In genomic region chr15:69535101-69535638, GRCh38 we compare ENCODE assay signal across 14 cellular contexts.
DNase-seq lines count a peak whose midpoint lies in the region; ATAC-seq and TF ChIP-seq lines count a peak whose summit lies in the region.
"Had no signal": no experiment of that assay in that cellular context is flagged by ENCODE, and none has a peak within 500 bp of the region (broad histone marks: within the 10 kb centered on the region; RNA-seq: fewer than 3 reads in every experiment).

No MANE protein-coding gene starts in this region.

- H3K4ac ChIP-seq in mesenchymal stem cell (ENCODE audit: low read depth in 1 of 2, low read length in 2 of 2): no peak overlapping the region

- no peak overlapping the region for H2BK15ac ChIP-seq in mesenchymal stem cell (ENCODE audit: low read depth, poor library complexity, severe bottlenecking)

- no peak overlapping the region for H3K18ac ChIP-seq in mesenchymal stem cell (ENCODE audit: low read depth in 1 of 2, low read length in 2 of 2)

- H3K79me1 ChIP-seq in mesenchymal stem cell (replicated peaks; ENCODE audit: low read length, poor library complexity, severe bottlenecking): no peaks in the 10 kb centered on the region

- no peak overlapping the region for H2BK12ac ChIP-seq in mesenchymal stem cell (ENCODE audit: low read length in 2 of 2)

- 80% methylated on average over 4 of the region's 4 CpGs for WGBS in mesenchymal stem cell

- H3K14ac ChIP-seq in mesenchymal stem cell (ENCODE audit: low read length in 2 of 2): no peak overlapping the region

- peaks cover 94% of the 10 kb centered on the region for H3K4me1 Mint-ChIP-seq in brain

- H3K9me3 Mint-ChIP-seq in brain: peaks cover 0 to 10% (median 0%) of the 10 kb centered on the region in 5 experiments

- peaks cover 38 to 47% of the 10 kb centered on the region in 2 experiments for H3K27me3 ChIP-seq in mesenchymal stem cell (ENCODE audit: control insufficient read depth in 1 of 2, insufficient read depth in 1 of 2, low read length in 2 of 2)
- H3K27me3 ChIP-seq: uterus had no signal

- H2BK5ac ChIP-seq in mesenchymal stem cell (ENCODE audit: low read depth, low read length, poor library complexity, severe bottlenecking): no peak overlapping the region

- H3K4me2 ChIP-seq in mesenchymal stem cell (ENCODE audit: low read length, poor library complexity, severe bottlenecking): no peak overlapping the region

- H3K23ac ChIP-seq in mesenchymal stem cell (ENCODE audit: low read length in 2 of 2): no peak overlapping the region

- peak overlapping the region in 4 of 5 experiments; percentile 18 to 85 (median 64) for H3K27ac Mint-ChIP-seq in brain
- H3K27ac Mint-ChIP-seq: progenitor cell of endocrine pancreas had no signal

- H2BK120ac ChIP-seq in mesenchymal stem cell (ENCODE audit: low read depth, low read length): no peak overlapping the region

- no peaks in the 10 kb centered on the region for H3K36me3 Mint-ChIP-seq in brain

- H4K8ac ChIP-seq in mesenchymal stem cell (ENCODE audit: low read length): no peak overlapping the region

- ATAC-seq in GM21825 (IDR thresholded peaks at IDR 0.05; ENCODE audit: unreplicated experiment): no peak
- no peak for ATAC-seq in GM18505 (IDR thresholded peaks at IDR 0.05; ENCODE audit: unreplicated experiment)

- no peaks in the 10 kb centered on the region for H3K9me3 ChIP-seq in mesenchymal stem cell (ENCODE audit: control insufficient read depth, low read length)
- H3K9me3 ChIP-seq: uterus had no signal

- no peaks in the 10 kb centered on the region for H3K36me3 ChIP-seq in mesenchymal stem cell (ENCODE audit: control insufficient read depth in 1 of 2, insufficient read depth in 2 of 2, low read depth in 1 of 2, low read length in 2 of 2)
- H3K36me3 ChIP-seq: uterus had no signal

- no peak overlapping the region for H2AFZ ChIP-seq in mesenchymal stem cell (ENCODE audit: low read depth, low read length)

- H3K4me3 Mint-ChIP-seq in brain: peak overlapping the region in 1 of 5 experiments; percentile 11

- peaks cover 5% of the 10 kb centered on the region for H3K4me1 ChIP-seq in mesenchymal stem cell (ENCODE audit: control insufficient read depth, insufficient read depth, low read depth, low read length)
- H3K4me1 ChIP-seq: uterus had no signal

- no peak overlapping the region for H4K91ac ChIP-seq in mesenchymal stem cell (ENCODE audit: low read length)

- DNase-seq in AG08396 (ENCODE audit: low spot score) (peak; percentile 41), LHCN-M2 (ENCODE audit: low read depth) (peak; percentile 57), mesenchymal stem cell (peak; percentile 16), hippocampal formation (lab: John Stamatoyannopoulos, UW) (no peak)
- DNase-seq in NK-92 treated with Interleukin-12 subunit alpha and Interleukin-12 subunit beta, amount 100 ng/mL, for 24 hours (lab: John Stamatoyannopoulos, UW): no peak
- DNase-seq: activated effector memory CD4-positive, alpha-beta T cell treated with Interleukin-2 at 50 U/mL for 16 hours; caudate nucleus; uterus had no signal

- TF ChIP-seq CTCF in brain (conservative IDR thresholded peaks at IDR 0.05): no peak

- no peak overlapping the region for H3K4me3 ChIP-seq in mesenchymal stem cell (ENCODE audit: insufficient read depth in 1 of 2, low read depth in 1 of 2, low read length in 2 of 2)
- H3K4me3 ChIP-seq: uterus had no signal

- no peak overlapping the region for H3K27ac ChIP-seq in mesenchymal stem cell (ENCODE audit: low read length, poor library complexity, severe bottlenecking)
- H3K27ac ChIP-seq: C4-2B, HL-60, uterus had no signal

- H3K27me3 Mint-ChIP-seq in brain: peaks cover 6% of the 10 kb centered on the region

- no peak overlapping the region for H3K9ac ChIP-seq in mesenchymal stem cell (ENCODE audit: low read length)

- no peak for TF ChIP-seq POLR2A in GM18505 (IDR thresholded peaks at IDR 0.05; ENCODE audit: borderline replicate concordance, extremely low read depth, insufficient read depth, insufficient read length)

- H2AK5ac ChIP-seq in mesenchymal stem cell (ENCODE audit: low read length, severe bottlenecking): no peak overlapping the region

Comparison
In these comparisons a context has a peak if more than half of its experiments do, and no peak if none do; other contexts are left out.
1. DNase-seq: peak in AG08396 (single experiment), LHCN-M2 (single experiment) and mesenchymal stem cell (single experiment); none in hippocampal formation (0 of 2) and NK-92 treated with Interleukin-12 subunit alpha and Interleukin-12 subunit beta, amount 100 ng/mL, for 24 hours (single experiment).